Comparison of ENCODE assay signal across 23 cellular contexts in genomic region chr11:107293677-107294344, GRCh38.
DNase-seq lines count a peak whose midpoint lies in the region; TF ChIP-seq lines count a peak whose summit lies in the region.
"Had no signal": no experiment of that assay in that cellular context is flagged by ENCODE, and none has a peak within 500 bp of the region (broad histone marks: within the 10 kb centered on the region; RNA-seq: fewer than 3 reads in every experiment).

No MANE protein-coding gene starts in this region.

- intact Hi-C loops in PC-9 (cut with micrococcal nuclease; ENCODE audit: unreplicated experiment), result no loop called here

- no peaks in the 10 kb centered on the region for H3K9me2 ChIP-seq in PC-9 (ENCODE audit: insufficient read depth)

- CTCF ChIA-PET in PC-9 (lab: Charles Lee), result no interaction called here

- TF ChIP-seq CTCF in PC-9 (conservative IDR thresholded peaks at IDR 0.05), result no peak

- H2AFZ ChIP-seq in PC-9, result no peak overlapping the region

- no peak overlapping the region for H3K4me2 ChIP-seq in PC-9
- H3K4me2 ChIP-seq: smooth muscle cell had no signal

- H4K20me1 ChIP-seq in PC-9 (ENCODE audit: insufficient read depth), result no peaks in the 10 kb centered on the region

- no peaks in the 10 kb centered on the region for H3K9me3 ChIP-seq in HUES6 (ENCODE audit: control insufficient read depth, insufficient read depth, low read depth, low read length)
- no peaks in the 10 kb centered on the region for H3K9me3 ChIP-seq in PC-9 (ENCODE audit: insufficient read depth, low read depth)
- H3K9me3 ChIP-seq: thyroid gland had no signal

- H3K27me3 ChIP-seq in HUES6 (ENCODE audit: control insufficient read depth, insufficient read depth, low read length) (no peaks in the 10 kb centered on the region), PC-9 (ENCODE audit: insufficient read depth, low read depth) (no peaks in the 10 kb centered on the region)
- H3K27me3 ChIP-seq: thyroid gland had no signal

- DNase-seq in D341Med (ENCODE audit: low spot score), result peak; percentile 4
- peak; percentile 27 for DNase-seq in amniotic epithelial cell (ENCODE audit: low read depth)
- DNase-seq in iPS-NIHi7 (ENCODE audit: extremely low spot score), result peak; percentile 17
- no peak for DNase-seq in activated naive CD4-positive, alpha-beta T cell treated with Interleukin-2 at 50 U/mL for 16 hours
- no peak for DNase-seq in NCI-H1092 treated with DMSO at 0.1 percent for 48 hours (lab: John Stamatoyannopoulos, UW)
- DNase-seq in PC-9, result no peak
- DNase-seq: activated CD8-positive, alpha-beta T cell treated with anti-CD3 and anti-CD28 coated beads, Interleukin-2, amount 10 ng/mL, durations not matched to agents 7 days and 5 days; activated naive CD4-positive, alpha-beta T cell treated with anti-CD3 and anti-CD28 coated beads, Interleukin-2, amount 50 U/mL, for 16 hours; activated T-cell treated with anti-CD3 and anti-CD28 coated beads, Interleukin-2, amount 50 U/mL, for 24 hours; aorta; CD8-positive, alpha-beta memory T cell; DMS79; Karpas-422; left ventricle myocardium inferior; NCI-H1048; NCI-H345; stimulated activated CD4-positive, alpha-beta T cell treated with anti-CD3 and anti-CD28 coated beads, Interleukin-2, amount 100 ng/mL, for 48 hours; stimulated activated naive CD8-positive, alpha-beta T cell treated with anti-CD3 and anti-CD28 coated beads, Interleukin-15, Interleukin-2, amounts not matched to agents 100 U/mL and 50 U/mL, for 24 hours; T-helper 9 cell; thyroid gland had no signal

- no peaks in the 10 kb centered on the region for H3F3A ChIP-seq in PC-9 (ENCODE audit: insufficient read depth, low read depth)

- no TSS peak for BruUV-seq in PC-9 (replicated peaks; lab: Mats Ljungman, UMichigan)

- H3K4me3 ChIP-seq in HUES6 (ENCODE audit: low read depth, low read length) (peak overlapping the region; percentile 53; the same call in 1 of the 2 replicates), PC-9 (no peak overlapping the region)
- H3K4me3 ChIP-seq: left ventricle myocardium inferior, mucosa of descending colon, smooth muscle cell, thyroid gland had no signal

- H3K4me1 ChIP-seq in HUES6 (ENCODE audit: control insufficient read depth, insufficient read depth, low read length), result peaks cover 3% of the 10 kb centered on the region; the same call in 1 of the 2 replicates
- H3K4me1 ChIP-seq in PC-9 (replicated peaks; ENCODE audit: insufficient read depth), result no peaks in the 10 kb centered on the region
- H3K4me1 ChIP-seq: left ventricle myocardium inferior, thyroid gland had no signal

- no peaks in the 10 kb centered on the region for H3K79me2 ChIP-seq in PC-9 (ENCODE audit: low read depth)

- H3K36me3 ChIP-seq in HUES6 (ENCODE audit: control insufficient read depth, insufficient read depth, low read length) (no peaks in the 10 kb centered on the region), PC-9 (ENCODE audit: low read depth) (no peaks in the 10 kb centered on the region)

- POLR2A ChIA-PET in PC-9 (lab: Charles Lee; ENCODE audit: unreplicated experiment), result interaction anchor here (0.7 kb wide), 1 partner anchor 118 kb away, joined by 7 read pairs; no protein-coding TSS in a partner anchor

- H3K27ac ChIP-seq in HUES6 (ENCODE audit: low read depth, low read length), result peak overlapping the region; percentile 47; the same call in 1 of the 2 replicates
- no peak overlapping the region for H3K27ac ChIP-seq in PC-9
- H3K27ac ChIP-seq: left ventricle myocardium inferior, thyroid gland had no signal

- H3K9ac ChIP-seq in HUES6 (ENCODE audit: low read length), result peak overlapping the region; percentile 56

Comparison
In these comparisons a context has a peak if more than half of its experiments do, and no peak if none do; other contexts are left out.
1. DNase-seq: peak in D341Med (single experiment), amniotic epithelial cell (single experiment) and iPS-NIHi7 (single experiment); none in activated naive CD4-positive, alpha-beta T cell treated with Interleukin-2 at 50 U/mL for 16 hours (single experiment), NCI-H1092 treated with DMSO at 0.1 percent for 48 hours (single experiment) and PC-9 (0 of 2).